1 cellular context compared by ENCODE assay signal in genomic region chr11:332651-333480, GRCh38.
TF ChIP-seq lines count a peak whose summit lies in the region.

No MANE protein-coding gene starts in this region.

TF ChIP-seq in H1, 55 proteins besides CTCF, POLR2A, EP300 and RAD21:
- TF ChIP-seq CTBP2 (IDR thresholded peaks at IDR 0.05; ENCODE audit: borderline replicate concordance, insufficient read depth, insufficient read length, low read length) = no peak
- peak; percentile 65; the same call in 1 of the 2 replicates for TF ChIP-seq KDM1A (IDR thresholded peaks at IDR 0.05; ENCODE audit: borderline replicate concordance, low read length)
